17 cellular contexts compared by ENCODE assay signal in genomic region chr7:83851551-83851950, GRCh38.
A peak's percentile ranks its signal among the peaks of the same experiment; 100 is the strongest.
DNase-seq lines count a peak whose midpoint lies in the region; ATAC-seq and TF ChIP-seq lines count a peak whose summit lies in the region.
"Had no signal": no experiment of that assay in that cellular context is flagged by ENCODE, and none has a peak within 500 bp of the region (broad histone marks: within the 10 kb centered on the region; RNA-seq: fewer than 3 reads in every experiment).

No MANE protein-coding gene starts in this region.

- H3K4me3 ChIP-seq in mammary epithelial cell (replicated peaks in 1 of 3; ENCODE audit: insufficient read depth in 1 of 3, low read depth in 2 of 3, low read length in 3 of 3) (no peak overlapping the region), mucosa of descending colon (no peak overlapping the region)
- H3K4me3 ChIP-seq: BLaER1, HAP-1 had no signal

- no peaks in the 10 kb centered on the region for H3K27me3 ChIP-seq in mammary epithelial cell (ENCODE audit: insufficient read depth, low read length)
- H3K27me3 ChIP-seq: BLaER1 had no signal

- intact Hi-C loops in mammary epithelial cell (cut with micrococcal nuclease), result no loop called here
- intact Hi-C loops in MCF 10A (cut with micrococcal nuclease), result no loop called here
- intact Hi-C loops in mucosa of descending colon (cut with DNase I, micrococcal nuclease), result no loop called here
- intact Hi-C loops in activated CD4-positive, alpha-beta T cell treated with anti-CD3 and anti-CD28 coated beads for 36 hours (cut with DNase I, micrococcal nuclease), result no loop called here

- no peaks in the 10 kb centered on the region for H3K79me2 ChIP-seq in mammary epithelial cell (ENCODE audit: insufficient read depth, low read length)

- no peak overlapping the region for H2AFZ ChIP-seq in mammary epithelial cell (ENCODE audit: low read depth, low read length)

- peaks cover 1% of the 10 kb centered on the region for H3K27me3 Mint-ChIP-seq in MCF 10A (ENCODE audit: insufficient read depth, unreplicated experiment)
- no peaks in the 10 kb centered on the region for H3K27me3 Mint-ChIP-seq in activated CD4-positive, alpha-beta T cell treated with anti-CD3 and anti-CD28 coated beads for 36 hours
- no peaks in the 10 kb centered on the region for H3K27me3 Mint-ChIP-seq in activated T-cell treated with anti-CD3 and anti-CD28 coated beads, Interleukin-2, amount 50 U/mL, for 24 hours
- H3K27me3 Mint-ChIP-seq: B cell; CD4-positive, CD25-positive, alpha-beta regulatory T cell had no signal

- WGBS in mammary epithelial cell (ENCODE audit: low coverage, missing lambda C conversion rate), result 0% methylated on average over 1 of the region's 1 CpG

- no peak for DNase-seq in mammary epithelial cell
- DNase-seq in MCF 10A (ENCODE audit: unreplicated experiment), result no peak
- DNase-seq in fibroblast of gingiva (ENCODE audit: low read depth), result peak; percentile 24
- DNase-seq in mucosa of descending colon, result no peak
- no peak for DNase-seq in activated CD4-positive, alpha-beta T cell treated with anti-CD3 and anti-CD28 coated beads for 36 hours
- DNase-seq in activated T-cell treated with anti-CD3 and anti-CD28 coated beads, Interleukin-2, amount 50 U/mL, for 24 hours, result no peak
- DNase-seq: Caco-2; CD4-positive, CD25-positive, alpha-beta regulatory T cell; CD8-positive, alpha-beta T cell; DMS153; DND-41; GOT3 had no signal

- CTCF ChIA-PET in mammary epithelial cell (lab: Charles Lee; ENCODE audit: low non-redundant PET), result no interaction called here
- CTCF ChIA-PET in MCF 10A (lab: Yijun Ruan, JAX), result no interaction called here
- CTCF ChIA-PET in activated CD4-positive, alpha-beta T cell treated with anti-CD3 and anti-CD28 coated beads for 36 hours (lab: Charles Lee), result no interaction called here

- no peaks in the 10 kb centered on the region for H3K9me3 Mint-ChIP-seq in MCF 10A (ENCODE audit: unreplicated experiment)
- H3K9me3 Mint-ChIP-seq in activated CD4-positive, alpha-beta T cell treated with anti-CD3 and anti-CD28 coated beads for 36 hours (ENCODE audit: low read depth), result no peaks in the 10 kb centered on the region
- peaks cover 2% of the 10 kb centered on the region for H3K9me3 Mint-ChIP-seq in activated T-cell treated with anti-CD3 and anti-CD28 coated beads, Interleukin-2, amount 50 U/mL, for 24 hours
- H3K9me3 Mint-ChIP-seq: CD8-positive, alpha-beta T cell had no signal

- BruUV-seq in mammary epithelial cell (replicated peaks; lab: Mats Ljungman, UMichigan), result no TSS peak
- no TSS peak for BruUV-seq in MCF 10A (replicated peaks; lab: Mats Ljungman, UMichigan)

- H3K36me3 ChIP-seq in mammary epithelial cell (ENCODE audit: insufficient read depth, low read length) (no peaks in the 10 kb centered on the region), mucosa of descending colon (ENCODE audit: low read depth) (no peaks in the 10 kb centered on the region)
- H3K36me3 ChIP-seq: BLaER1, HAP-1 had no signal

- H3K4me1 ChIP-seq in mammary epithelial cell (ENCODE audit: insufficient read depth, low read length) (peaks cover 17% of the 10 kb centered on the region), mucosa of descending colon (ENCODE audit: low read depth) (no peaks in the 10 kb centered on the region)
- H3K4me1 ChIP-seq: BLaER1, Caco-2 had no signal

- TF ChIP-seq CTCF in mammary epithelial cell (conservative IDR thresholded peaks at IDR 0.05 in 1 of 2, IDR thresholded peaks at IDR 0.05 in 1 of 2; ENCODE audit: extremely low read depth in 1 of 2, insufficient read depth in 1 of 2, low read depth in 1 of 2, low read length in 2 of 2) (no peak), MCF 10A (IDR thresholded peaks at IDR 0.05; ENCODE audit: unreplicated experiment) (no peak), mucosa of descending colon (IDR thresholded peaks at IDR 0.05) (no peak)

- H3K27ac Mint-ChIP-seq in MCF 10A (ENCODE audit: low read depth, unreplicated experiment), result no peak overlapping the region
- no peak overlapping the region for H3K27ac Mint-ChIP-seq in activated CD4-positive, alpha-beta T cell treated with anti-CD3 and anti-CD28 coated beads for 36 hours
- H3K27ac Mint-ChIP-seq in activated T-cell treated with anti-CD3 and anti-CD28 coated beads, Interleukin-2, amount 50 U/mL, for 24 hours, result no peak overlapping the region
- H3K27ac Mint-ChIP-seq: B cell; CD4-positive, CD25-positive, alpha-beta regulatory T cell; CD8-positive, alpha-beta T cell had no signal

- peak overlapping the region; percentile 46 for H3K27ac ChIP-seq in mammary epithelial cell (ENCODE audit: insufficient read depth, low read depth, low read length)
- H3K27ac ChIP-seq: 22Rv1, BLaER1, C4-2B had no signal

- H3K4me3 Mint-ChIP-seq in MCF 10A (ENCODE audit: unreplicated experiment), result no peak overlapping the region
- no peak overlapping the region for H3K4me3 Mint-ChIP-seq in activated CD4-positive, alpha-beta T cell treated with anti-CD3 and anti-CD28 coated beads for 36 hours
- no peak overlapping the region for H3K4me3 Mint-ChIP-seq in activated T-cell treated with anti-CD3 and anti-CD28 coated beads, Interleukin-2, amount 50 U/mL, for 24 hours
- H3K4me3 Mint-ChIP-seq: B cell; CD4-positive, CD25-positive, alpha-beta regulatory T cell; CD8-positive, alpha-beta T cell had no signal

- no peaks in the 10 kb centered on the region for H3K36me3 Mint-ChIP-seq in MCF 10A (ENCODE audit: insufficient read depth, unreplicated experiment)
- no peaks in the 10 kb centered on the region for H3K36me3 Mint-ChIP-seq in activated CD4-positive, alpha-beta T cell treated with anti-CD3 and anti-CD28 coated beads for 36 hours (ENCODE audit: low read depth)
- H3K36me3 Mint-ChIP-seq in activated T-cell treated with anti-CD3 and anti-CD28 coated beads, Interleukin-2, amount 50 U/mL, for 24 hours (ENCODE audit: low read depth), result no peaks in the 10 kb centered on the region
- H3K36me3 Mint-ChIP-seq: CD4-positive, CD25-positive, alpha-beta regulatory T cell; CD8-positive, alpha-beta T cell had no signal

- H3K9ac ChIP-seq in mammary epithelial cell (ENCODE audit: insufficient read depth, low read length), result no peak overlapping the region
- H3K9ac ChIP-seq: BLaER1 had no signal

- dilution Hi-C loops in mammary epithelial cell (cut with HindIII; ENCODE audit: low sequenced_read_pairs), result no loop called here

- no peaks in the 10 kb centered on the region for H3K4me1 Mint-ChIP-seq in MCF 10A (ENCODE audit: insufficient read depth, unreplicated experiment)
- no peaks in the 10 kb centered on the region for H3K4me1 Mint-ChIP-seq in activated CD4-positive, alpha-beta T cell treated with anti-CD3 and anti-CD28 coated beads for 36 hours
- H3K4me1 Mint-ChIP-seq in activated T-cell treated with anti-CD3 and anti-CD28 coated beads, Interleukin-2, amount 50 U/mL, for 24 hours (ENCODE audit: low read depth), result no peaks in the 10 kb centered on the region
- H3K4me1 Mint-ChIP-seq: B cell; CD4-positive, CD25-positive, alpha-beta regulatory T cell had no signal

- H3K4me2 ChIP-seq in mammary epithelial cell (ENCODE audit: insufficient read depth, low read depth, low read length), result peak overlapping the region; percentile 41
- H3K4me2 ChIP-seq: BLaER1 had no signal

- in situ Hi-C loops in mammary epithelial cell (cut with MboI; ENCODE audit: low sequenced_read_pairs in 2 of 2), result no loop called here

- H3K9me3 ChIP-seq in mammary epithelial cell (replicated peaks; ENCODE audit: insufficient read depth, low read length) (no peaks in the 10 kb centered on the region), mucosa of descending colon (no peaks in the 10 kb centered on the region)
- H3K9me3 ChIP-seq: BLaER1, Caco-2, HAP-1 had no signal

- ATAC-seq in mucosa of descending colon, result peak; percentile 31
- no peak for ATAC-seq in activated CD4-positive, alpha-beta T cell treated with anti-CD3 and anti-CD28 coated beads for 36 hours
- ATAC-seq: CD8-positive, alpha-beta T cell had no signal

- POLR2A ChIA-PET in MCF 10A (lab: Yijun Ruan, JAX), result no interaction called here
- POLR2A ChIA-PET in activated CD4-positive, alpha-beta T cell treated with anti-CD3 and anti-CD28 coated beads for 36 hours (lab: Charles Lee), result no interaction called here

- no peaks in the 10 kb centered on the region for H4K20me1 ChIP-seq in mammary epithelial cell (ENCODE audit: insufficient read depth, low read length)
- H4K20me1 ChIP-seq: BLaER1 had no signal
